ENCODE assay signal across 20 cellular contexts in genomic region chr4:159434496-159435241, GRCh38.
A peak's percentile ranks its signal among the peaks of the same experiment; 100 is the strongest.
DNase-seq lines count a peak whose midpoint lies in the region; ATAC-seq, FAIRE-seq and TF ChIP-seq lines count a peak whose summit lies in the region.
"Had no signal": no experiment of that assay in that cellular context is flagged by ENCODE, and none has a peak within 500 bp of the region (broad histone marks: within the 10 kb centered on the region; RNA-seq: fewer than 3 reads in every experiment).

No MANE protein-coding gene starts in this region.

- no TSS peak for BruUV-seq in endothelial cell of umbilical vein (replicated peaks; lab: Mats Ljungman, UMichigan)

- H3K27me3 ChIP-seq in endothelial cell of umbilical vein (ENCODE audit: control insufficient read depth in 2 of 2, insufficient read depth in 2 of 2, low read length in 2 of 2), result no peaks in the 10 kb centered on the region
- H3K27me3 ChIP-seq: dorsolateral prefrontal cortex had no signal

- ATAC-seq in HG02970 (IDR thresholded peaks at IDR 0.05; ENCODE audit: low FRiP score, unreplicated experiment), result no peak

- TF ChIP-seq POLR2A in endothelial cell of umbilical vein (IDR thresholded peaks at IDR 0.05; ENCODE audit: low read depth, low read length) (no peak), erythroblast (IDR thresholded peaks at IDR 0.05; ENCODE audit: low read length) (no peak)

- peak overlapping the region; percentile 59 for H3K27ac ChIP-seq in endothelial cell of umbilical vein (ENCODE audit: insufficient read depth, low read depth, low read length)
- H3K27ac ChIP-seq: dorsolateral prefrontal cortex, prostate gland had no signal

- peaks cover 19% of the 10 kb centered on the region for H3K4me1 Mint-ChIP-seq in nephron progenitor cell

- peak; percentile 16 for DNase-seq in AG09309 (ENCODE audit: low read depth)
- peak; percentile 71 for DNase-seq in M059J (ENCODE audit: low read depth)
- no peak for DNase-seq in endothelial cell of umbilical vein (ENCODE audit: low read depth, low spot score)
- no peak for DNase-seq in nephron progenitor cell
- DNase-seq in DMS79 (lab: John Stamatoyannopoulos, UW), result no peak
- no peak for DNase-seq in erythroblast (lab: John Stamatoyannopoulos, UW)
- no peak for DNase-seq in activated effector memory CD4-positive, alpha-beta T cell treated with anti-CD3 and anti-CD28 coated beads, Interleukin-2, amount 50 U/mL, for 16 hours
- DNase-seq: activated CD4-positive, alpha-beta T cell treated with anti-CD3 and anti-CD28 coated beads, Interleukin-2, amount 10 ng/mL, durations not matched to agents 24 days and 14 days; activated naive CD4-positive, alpha-beta T cell treated with anti-CD3 and anti-CD28 coated beads, Interleukin-2, amount 50 U/mL, for 16 hours; activated T-cell treated with anti-CD3 and anti-CD28 coated beads for 4 hours; dorsolateral prefrontal cortex; foreskin melanocyte; NCI-H146; NCI-H446; SHP77 treated with DMSO at 0.1 percent for 48 hours; stimulated activated CD4-positive, alpha-beta T cell treated with anti-CD3 and anti-CD28 coated beads, Interleukin-15, amount 100 ng/mL, for 24 hours had no signal

- peaks cover 3% of the 10 kb centered on the region for H3K27me3 Mint-ChIP-seq in nephron progenitor cell (ENCODE audit: low read depth, poor library complexity)
- H3K27me3 Mint-ChIP-seq: brain had no signal

- H3K36me3 Mint-ChIP-seq in nephron progenitor cell (ENCODE audit: low read depth), result no peaks in the 10 kb centered on the region
- H3K36me3 Mint-ChIP-seq: brain had no signal

- peaks cover 18% of the 10 kb centered on the region for H3K4me1 ChIP-seq in endothelial cell of umbilical vein (ENCODE audit: control insufficient read depth, extremely low read depth, insufficient read depth, low read length)
- H3K4me1 ChIP-seq: prostate gland had no signal

- H2AFZ ChIP-seq in endothelial cell of umbilical vein (ENCODE audit: low read depth, low read length), result no peak overlapping the region

- no peaks in the 10 kb centered on the region for H3K9me3 ChIP-seq in endothelial cell of umbilical vein (replicated peaks; ENCODE audit: control insufficient read depth, insufficient read depth, low read length)
- H3K9me3 ChIP-seq: prostate gland had no signal

- H4K20me1 ChIP-seq in endothelial cell of umbilical vein (replicated peaks; ENCODE audit: control insufficient read depth, extremely low read depth, insufficient read depth, low read length), result no peaks in the 10 kb centered on the region

- H3K4me3 Mint-ChIP-seq in nephron progenitor cell, result no peak overlapping the region
- H3K4me3 Mint-ChIP-seq: activated CD4-positive, alpha-beta T cell treated with anti-CD3 and anti-CD28 coated beads, Interleukin-2, amount 10 ng/mL, durations not matched to agents 24 days and 14 days; brain; stimulated activated naive CD8-positive, alpha-beta T cell treated with anti-CD3 and anti-CD28 coated beads, Interleukin-15, Interleukin-2, amounts not matched to agents 100 ng/mL and 50 ng/mL, for 24 hours had no signal

- H3K36me3 ChIP-seq in endothelial cell of umbilical vein (ENCODE audit: control insufficient read depth in 2 of 2, extremely low read depth in 1 of 2, insufficient read depth in 2 of 2, low read length in 2 of 2), result no peaks in the 10 kb centered on the region
- H3K36me3 ChIP-seq: prostate gland had no signal

- H3K9me1 ChIP-seq in endothelial cell of umbilical vein (replicated peaks; ENCODE audit: control insufficient read depth, extremely low read depth, insufficient read depth, low read length), result no peaks in the 10 kb centered on the region

- FAIRE-seq in endothelial cell of umbilical vein (lab: Jason Lieb, UNC), result peak; percentile 28

- no peaks in the 10 kb centered on the region for H3K79me2 ChIP-seq in endothelial cell of umbilical vein (ENCODE audit: control insufficient read depth, insufficient read depth, low read length)

- no peaks in the 10 kb centered on the region for H3K9me3 Mint-ChIP-seq in nephron progenitor cell
- H3K9me3 Mint-ChIP-seq: activated CD4-positive, alpha-beta T cell treated with anti-CD3 and anti-CD28 coated beads, Interleukin-2, amount 10 ng/mL, durations not matched to agents 24 days and 14 days; stimulated activated naive CD8-positive, alpha-beta T cell treated with anti-CD3 and anti-CD28 coated beads, Interleukin-15, Interleukin-2, amounts not matched to agents 100 ng/mL and 50 ng/mL, for 24 hours had no signal

- dilution Hi-C loops in endothelial cell of umbilical vein (cut with MboI; ENCODE audit: extremely low pct_ligation_motif_present, low sequenced_read_pairs), result no loop called here

- CTCF ChIA-PET in endothelial cell of umbilical vein (lab: Charles Lee), result interaction anchor here (0.6 kb wide), 1 partner anchor 9 kb away, joined by 3 read pairs; no protein-coding TSS in a partner anchor

- H3K27ac Mint-ChIP-seq in nephron progenitor cell, result peak overlapping the region; percentile 76
- H3K27ac Mint-ChIP-seq: activated CD4-positive, alpha-beta T cell treated with anti-CD3 and anti-CD28 coated beads, Interleukin-2, amount 10 ng/mL, durations not matched to agents 24 days and 14 days; stimulated activated naive CD8-positive, alpha-beta T cell treated with anti-CD3 and anti-CD28 coated beads, Interleukin-15, Interleukin-2, amounts not matched to agents 100 ng/mL and 50 ng/mL, for 24 hours had no signal

- POLR2A ChIA-PET in endothelial cell of umbilical vein (lab: Charles Lee), result no interaction called here

- H3K9ac ChIP-seq in endothelial cell of umbilical vein (replicated peaks; ENCODE audit: extremely low read depth, insufficient read depth, low read length), result no peak overlapping the region

- TF ChIP-seq CTCF in AG09309 (IDR thresholded peaks at IDR 0.05; ENCODE audit: control insufficient read depth, insufficient read depth, low read depth, low read length, missing control alignments) (no peak), endothelial cell of umbilical vein (IDR thresholded peaks at IDR 0.05; ENCODE audit: extremely low read depth in 1 of 2, insufficient read depth in 1 of 2, low read depth in 1 of 2, low read length in 2 of 2) (no peak), nephron progenitor cell (IDR thresholded peaks at IDR 0.05) (no peak)

- H3K4me3 ChIP-seq in AG09309 (ENCODE audit: control insufficient read depth, low read depth, low read length) (no peak overlapping the region), endothelial cell of umbilical vein (replicated peaks in 1 of 3; ENCODE audit: insufficient read depth in 1 of 3, low read depth in 1 of 3, low read length in 3 of 3) (no peak overlapping the region)
- H3K4me3 ChIP-seq: dorsolateral prefrontal cortex, prostate gland had no signal

- no peak overlapping the region for H3K4me2 ChIP-seq in endothelial cell of umbilical vein (ENCODE audit: insufficient read depth, low read length)

- intact Hi-C loops in endothelial cell of umbilical vein (cut with micrococcal nuclease), result loop anchor here (2.0 to 5.0 kb wide), 2 partner anchors 44 to 207 kb away; no protein-coding TSS in a partner anchor

TF ChIP-seq in endothelial cell of umbilical vein, 7 proteins besides CTCF, POLR2A, EP300 and RAD21:
- TF ChIP-seq EZH2 (IDR thresholded peaks at IDR 0.05; ENCODE audit: borderline replicate concordance, low read depth, low read length, severe bottlenecking), result no peak
- no peak for TF ChIP-seq MAX (IDR thresholded peaks at IDR 0.05; ENCODE audit: insufficient read depth, insufficient read length)

Comparison
In these comparisons a context has a peak if more than half of its experiments do, and no peak if none do; other contexts are left out.
1. DNase-seq: peak in AG09309 (single experiment) and M059J (single experiment); none in endothelial cell of umbilical vein (single experiment), nephron progenitor cell (single experiment), DMS79 (single experiment), erythroblast (0 of 2) and activated effector memory CD4-positive, alpha-beta T cell treated with anti-CD3 and anti-CD28 coated beads, Interleukin-2, amount 50 U/mL, for 16 hours (single experiment).